In genomic region chr5:134964359-134965270, GRCh38 we compare ENCODE assay signal across 1 cellular context.
A peak's percentile ranks its signal among the peaks of the same experiment; 100 is the strongest.
TF ChIP-seq lines count a peak whose summit lies in the region.

No MANE protein-coding gene starts in this region.

TF ChIP-seq in HepG2, 621 proteins besides CTCF, POLR2A, EP300 and RAD21 (continued from another document and continues in another):
- peak; percentile 31; the same call in 1 of the 2 replicates for TF ChIP-seq ZBED4 (CRISPR knock-in tag; IDR thresholded peaks at IDR 0.05; ENCODE audit: borderline replicate concordance)
- TF ChIP-seq ZBTB44 (CRISPR knock-in tag; IDR thresholded peaks at IDR 0.05), result no peak
- TF ChIP-seq STAT5B (CRISPR knock-in tag; IDR thresholded peaks at IDR 0.05), result no peak
- peak; percentile 92 for TF ChIP-seq ASH2L (IDR thresholded peaks at IDR 0.05; ENCODE audit: insufficient read length, low read depth, low read length)
- peak; percentile 91 for TF ChIP-seq NCOR1 (IDR thresholded peaks at IDR 0.05; ENCODE audit: borderline replicate concordance, low read length)
- TF ChIP-seq CEBPB (IDR thresholded peaks at IDR 0.05; ENCODE audit: borderline replicate concordance, low read depth, low read length), result no peak
- no peak for TF ChIP-seq NFATC3 (CRISPR knock-in tag; IDR thresholded peaks at IDR 0.05)
- TF ChIP-seq ZFP62 (CRISPR knock-in tag; IDR thresholded peaks at IDR 0.05), result no peak
- TF ChIP-seq ZNF879 (CRISPR knock-in tag; IDR thresholded peaks at IDR 0.05), result no peak
- peak; percentile 98 for TF ChIP-seq CBFB (CRISPR knock-in tag; IDR thresholded peaks at IDR 0.05)
- TF ChIP-seq ZNF614 (CRISPR knock-in tag; IDR thresholded peaks at IDR 0.05; ENCODE audit: borderline replicate concordance), result no peak
- no peak for TF ChIP-seq SP5 (CRISPR knock-in tag; IDR thresholded peaks at IDR 0.05; ENCODE audit: borderline replicate concordance, low read depth)
- no peak for TF ChIP-seq ZNF205 (CRISPR knock-in tag; IDR thresholded peaks at IDR 0.05)
- no peak for TF ChIP-seq SNAPC2 (CRISPR knock-in tag; IDR thresholded peaks at IDR 0.05)
- TF ChIP-seq ZNF256 (CRISPR knock-in tag; conservative IDR thresholded peaks at IDR 0.05), result no peak
- TF ChIP-seq MBD4 (IDR thresholded peaks at IDR 0.05; ENCODE audit: borderline replicate concordance, low read length), result peak; percentile 74; the same call in 1 of the 2 replicates
- TF ChIP-seq RORA (CRISPR knock-in tag; IDR thresholded peaks at IDR 0.05), result no peak
- no peak for TF ChIP-seq ZNF639 (CRISPR knock-in tag; conservative IDR thresholded peaks at IDR 0.05)
- no peak for TF ChIP-seq GPBP1L1 (CRISPR knock-in tag; IDR thresholded peaks at IDR 0.05)
- peak; percentile 14; the same call in 1 of the 2 replicates for TF ChIP-seq REPIN1 (CRISPR knock-in tag; IDR thresholded peaks at IDR 0.05; ENCODE audit: borderline replicate concordance, low read depth)
- TF ChIP-seq RERE (CRISPR knock-in tag; IDR thresholded peaks at IDR 0.05; ENCODE audit: low read depth), result peak; percentile 75
- 0 out of 2 replicates have a peak, but pooled peaks have one; percentile 29 for TF ChIP-seq ZBTB34 (CRISPR knock-in tag; IDR thresholded peaks at IDR 0.05)
- TF ChIP-seq ELF4 (CRISPR knock-in tag; IDR thresholded peaks at IDR 0.05; ENCODE audit: borderline replicate concordance), result no peak
- no peak for TF ChIP-seq ZNF773 (CRISPR knock-in tag; IDR thresholded peaks at IDR 0.05; ENCODE audit: borderline replicate concordance)
- no peak for TF ChIP-seq TEF (CRISPR knock-in tag; IDR thresholded peaks at IDR 0.05)
- TF ChIP-seq FOXJ3 (CRISPR knock-in tag; IDR thresholded peaks at IDR 0.05; ENCODE audit: borderline replicate concordance), result peak; percentile 53; the same call in 1 of the 2 replicates
- no peak for TF ChIP-seq ZBTB20 (CRISPR knock-in tag; IDR thresholded peaks at IDR 0.05; ENCODE audit: borderline replicate concordance, low read depth)
- no peak for TF ChIP-seq ZNF333 (CRISPR knock-in tag; IDR thresholded peaks at IDR 0.05; ENCODE audit: borderline replicate concordance)
- no peak for TF ChIP-seq ZNF383 (CRISPR knock-in tag; IDR thresholded peaks at IDR 0.05; ENCODE audit: borderline replicate concordance)
- TF ChIP-seq SP2 (CRISPR knock-in tag; IDR thresholded peaks at IDR 0.05), result no peak
- peak; percentile 90 to 98 for TF ChIP-seq NR2F1 (CRISPR knock-in tag; IDR thresholded peaks at IDR 0.05)
- TF ChIP-seq JUN (CRISPR knock-in tag; IDR thresholded peaks at IDR 0.05), result no peak
- TF ChIP-seq NKX3-1 (CRISPR knock-in tag; IDR thresholded peaks at IDR 0.05), result no peak
- TF ChIP-seq PLSCR1 (CRISPR knock-in tag; IDR thresholded peaks at IDR 0.05; ENCODE audit: borderline replicate concordance), result no peak
- no peak for TF ChIP-seq FOXM1 (CRISPR knock-in tag; IDR thresholded peaks at IDR 0.05)
- no peak for TF ChIP-seq SYNCRIP (IDR thresholded peaks at IDR 0.05; ENCODE audit: insufficient read depth, low read depth, low read length)
- TF ChIP-seq AKNA (CRISPR knock-in tag; IDR thresholded peaks at IDR 0.05; ENCODE audit: borderline replicate concordance), result no peak
- no peak for TF ChIP-seq ZNF782 (CRISPR knock-in tag; IDR thresholded peaks at IDR 0.05; ENCODE audit: borderline replicate concordance)
- TF ChIP-seq ATF1 (CRISPR knock-in tag; IDR thresholded peaks at IDR 0.05), result no peak
- TF ChIP-seq KLF16 (CRISPR knock-in tag; IDR thresholded peaks at IDR 0.05), result no peak
- no peak for TF ChIP-seq MTF1 (CRISPR knock-in tag; IDR thresholded peaks at IDR 0.05)
